20 cellular contexts compared by ENCODE assay signal in genomic region chr3:157836022-157836421, GRCh38.
"Had no signal": no experiment of that assay in that cellular context is flagged by ENCODE, and none has a peak within 500 bp of the region (broad histone marks: within the 10 kb centered on the region; RNA-seq: fewer than 3 reads in every experiment).

No MANE protein-coding gene starts in this region.

- H3K27me3 ChIP-seq: foreskin keratinocyte, pancreas, sigmoid colon, spleen, upper lobe of left lung had no signal

- ATAC-seq: activated CD4-positive, CD25-positive, alpha-beta regulatory T cell treated with anti-CD3 and anti-CD28 coated beads, Interleukin-2, amount 50 U/mL, for 24 hours; activated CD8-positive, alpha-beta memory T cell treated with anti-CD3 and anti-CD28 coated beads, Interleukin-2, amount 10 ng/mL, durations not matched to agents 7 days and 5 days; activated CD8-positive, alpha-beta T cell treated with anti-CD3 and anti-CD28 coated beads for 36 hours; activated naive CD8-positive, alpha-beta T cell treated with anti-CD3 and anti-CD28 coated beads, Interleukin-2, amount 50 U/mL, for 24 hours; foreskin keratinocyte; natural killer cell; pancreas; stimulated activated naive CD8-positive, alpha-beta T cell treated with anti-CD3 and anti-CD28 coated beads, Interleukin-15, Interleukin-2, amounts not matched to agents 100 U/mL and 50 U/mL, for 24 hours had no signal

- H3K4me3 ChIP-seq: pancreas, sigmoid colon, spleen, upper lobe of left lung had no signal

- H3K4me1 ChIP-seq: foreskin keratinocyte, pancreas, sigmoid colon, spleen, upper lobe of left lung had no signal

- H3K9me3 ChIP-seq: pancreas, sigmoid colon, spleen, upper lobe of left lung had no signal

- H3K36me3 ChIP-seq: pancreas, sigmoid colon, spleen, upper lobe of left lung had no signal

- DNase-seq: activated CD4-positive, alpha-beta T cell treated with anti-CD3 and anti-CD28 coated beads, Interleukin-2, amount 10 ng/mL, durations not matched to agents 24 days and 14 days; activated CD8-positive, alpha-beta memory T cell treated with anti-CD3 and anti-CD28 coated beads, Interleukin-2, amount 10 ng/mL, durations not matched to agents 7 days and 5 days; activated CD8-positive, alpha-beta T cell treated with anti-CD3 and anti-CD28 coated beads for 36 hours; activated gamma-delta T cell; activated naive CD4-positive, alpha-beta T cell treated with anti-CD3 and anti-CD28 coated beads, Interleukin-2, amount 50 U/mL, for 16 hours; activated naive CD8-positive, alpha-beta T cell treated with anti-CD3 and anti-CD28 coated beads, Interleukin-2, amount 50 U/mL, for 24 hours; foreskin keratinocyte; glutamatergic neuron; hippocampal formation; kidney glomerular epithelial cell; midbrain; natural killer cell; pancreas; sigmoid colon; spleen; stimulated activated CD4-positive, alpha-beta T cell treated with anti-CD3 and anti-CD28 coated beads, Interleukin-4, amount 100 ng/mL, for 1 hour; stimulated activated naive CD8-positive, alpha-beta T cell treated with anti-CD3 and anti-CD28 coated beads, Interleukin-15, Interleukin-2, amounts not matched to agents 100 U/mL and 50 U/mL, for 24 hours; upper lobe of left lung had no signal

- H3K27ac ChIP-seq: epithelial cell of prostate, foreskin keratinocyte, pancreas, sigmoid colon, spleen, upper lobe of left lung had no signal
